Comparison of ENCODE assay signal across 30 cellular contexts in genomic region chr2:112993831-112994230, GRCh38. TPM values are rescaled to one million over a fixed set of nuclear protein-coding genes. Genes with fewer than 3 reads are reported as not detected.
"Had no signal": no experiment of that assay in that cellular context is flagged by ENCODE, and none has a peak within 500 bp of the region (broad histone marks: within the 10 kb centered on the region; RNA-seq: fewer than 3 reads in every experiment).

No MANE protein-coding gene starts in this region.

- DNase-seq: dermis blood vessel endothelial cell; effector memory CD4-positive, alpha-beta T cell; foreskin keratinocyte; heart left ventricle; hypothalamus; immature natural killer cell; islet precursor cell; kidney glomerular epithelial cell; left colon; left ventricle myocardium superior; naive B cell; sigmoid colon; stimulated activated CD4-positive, alpha-beta T cell treated with anti-CD3 and anti-CD28 coated beads, Interleukin-4, amount 100 ng/mL, for 4 hours; stimulated activated naive CD8-positive, alpha-beta T cell treated with anti-CD3 and anti-CD28 coated beads, Interleukin-15, Interleukin-2, amounts not matched to agents 100 U/mL and 50 U/mL, for 24 hours; substantia nigra; testis; tibial artery had no signal

- ATAC-seq: foreskin keratinocyte; gastroesophageal sphincter; heart left ventricle; left colon; left ventricle myocardium superior; stimulated activated memory B cell treated with anti-CD40 and anti-IgM and Interleukin-4, amounts not matched to agents 10 μg/mL and 1 μg/mL and 100 μg/mL, for 72 hours; stimulated activated naive CD8-positive, alpha-beta T cell treated with anti-CD3 and anti-CD28 coated beads, Interleukin-15, Interleukin-2, amounts not matched to agents 100 U/mL and 50 U/mL, for 24 hours had no signal

RNA-seq across cellular contexts. Expression of gene IL36A, which starts 11.4 kb away (rescaled TPM):
- total RNA-seq: dermis blood vessel endothelial cell, endothelial cell of umbilical vein, epithelial cell of proximal tubule, esophagus muscularis mucosa, fibroblast of lung, foreskin keratinocyte, heart left ventricle, left colon, left ventricle myocardium superior, lung, mononuclear cell, osteoblast, prostate gland, right atrium auricular region, sigmoid colon, skeletal muscle tissue, testis, urinary bladder had no signal

RNA-seq across cellular contexts. Expression of gene IL36G, which starts 16.0 kb away (rescaled TPM):
- total RNA-seq: dermis blood vessel endothelial cell, endothelial cell of umbilical vein, epithelial cell of proximal tubule, esophagus muscularis mucosa, fibroblast of lung, heart left ventricle, left ventricle myocardium superior, mononuclear cell, osteoblast, prostate gland, right atrium auricular region, sigmoid colon, skeletal muscle tissue, urinary bladder had no signal

RNA-seq across cellular contexts. Expression of gene IL36B, which starts 58.8 kb away (rescaled TPM):
- total RNA-seq: dermis blood vessel endothelial cell, endothelial cell of umbilical vein, epithelial cell of proximal tubule, esophagus muscularis mucosa, fibroblast of lung, foreskin keratinocyte, gastroesophageal sphincter, heart left ventricle, left colon, left ventricle myocardium superior, lung, mononuclear cell, osteoblast, prostate gland, right atrium auricular region, sigmoid colon, skeletal muscle tissue, testis, urinary bladder had no signal
